25 cellular contexts compared by ENCODE assay signal in genomic region chr10:86335831-86336230, GRCh38. TPM values are rescaled to one million over a fixed set of nuclear protein-coding genes. Genes with fewer than 3 reads are reported as not detected.
"Had no signal": no experiment of that assay in that cellular context is flagged by ENCODE, and none has a peak within 500 bp of the region (broad histone marks: within the 10 kb centered on the region; RNA-seq: fewer than 3 reads in every experiment).

No MANE protein-coding gene starts in this region.

- H3K27me3 Mint-ChIP-seq: activated naive CD4-positive, alpha-beta T cell treated with anti-CD3 and anti-CD28 coated beads, Interleukin-2, amount 50 U/mL, for 24 hours had no signal

- DNase-seq: activated CD4-positive, alpha-beta memory T cell treated with anti-CD3 and anti-CD28 coated beads, Interleukin-2, amount 10 ng/mL, durations not matched to agents 7 days and 5 days; activated CD4-positive, alpha-beta T cell treated with anti-CD3 and anti-CD28 coated beads for 36 hours; activated CD4-positive, alpha-beta T cell treated with anti-CD3 and anti-CD28 coated beads, Interleukin-2, amount 50 U/mL, for 1 hour; activated naive CD4-positive, alpha-beta T cell; activated T-cell treated with anti-CD3 and anti-CD28 coated beads for 4 hours; activated T-cell treated with anti-CD3 and anti-CD28 coated beads, Interleukin-2, amount 50 U/mL, for 48 hours; central memory CD4-positive, alpha-beta T cell; IMR-90; Kasumi-1; KBM-7; NCI-H1048; NCI-H1694; NCI-H2029; NCI-H2107; NCI-H2171 treated with DMSO at 0.1 percent for 48 hours; NCI-H226; NCI-H526; PC-9; T-helper 1 cell; WERI-Rb-1 had no signal

- ATAC-seq: activated CD4-positive, alpha-beta T cell treated with anti-CD3 and anti-CD28 coated beads for 36 hours had no signal

- H3K4me1 Mint-ChIP-seq: activated CD4-positive, alpha-beta memory T cell treated with anti-CD3 and anti-CD28 coated beads, Interleukin-2, amount 10 ng/mL, durations not matched to agents 7 days and 5 days; activated CD4-positive, alpha-beta T cell treated with anti-CD3 and anti-CD28 coated beads for 36 hours; activated naive CD4-positive, alpha-beta T cell treated with anti-CD3 and anti-CD28 coated beads, Interleukin-2, amount 50 U/mL, for 24 hours had no signal

- H3K27ac Mint-ChIP-seq: activated CD4-positive, alpha-beta memory T cell treated with anti-CD3 and anti-CD28 coated beads, Interleukin-2, amount 10 ng/mL, durations not matched to agents 7 days and 5 days; activated CD4-positive, alpha-beta T cell treated with anti-CD3 and anti-CD28 coated beads for 36 hours; activated naive CD4-positive, alpha-beta T cell treated with anti-CD3 and anti-CD28 coated beads, Interleukin-2, amount 50 U/mL, for 24 hours; activated T-helper 2 cell treated with anti-CD3 and anti-CD28 coated beads, Interferon-gamma antibody, Interleukin-2, Interleukin-4, amounts not matched to agents 10 μg/mL and 5 μg/mL and 100 μg/mL, durations not matched to agents 14 hours and 24 hours and 36 hours had no signal

- H3K4me3 Mint-ChIP-seq: activated CD4-positive, alpha-beta memory T cell treated with anti-CD3 and anti-CD28 coated beads, Interleukin-2, amount 10 ng/mL, durations not matched to agents 7 days and 5 days; activated CD4-positive, alpha-beta T cell treated with anti-CD3 and anti-CD28 coated beads for 36 hours; activated naive CD4-positive, alpha-beta T cell treated with anti-CD3 and anti-CD28 coated beads, Interleukin-2, amount 50 U/mL, for 24 hours had no signal

- H3K36me3 Mint-ChIP-seq: activated naive CD4-positive, alpha-beta T cell treated with anti-CD3 and anti-CD28 coated beads, Interleukin-2, amount 50 U/mL, for 24 hours had no signal

- H3K9me3 Mint-ChIP-seq: activated CD4-positive, alpha-beta memory T cell treated with anti-CD3 and anti-CD28 coated beads, Interleukin-2, amount 10 ng/mL, durations not matched to agents 7 days and 5 days; activated naive CD4-positive, alpha-beta T cell treated with anti-CD3 and anti-CD28 coated beads, Interleukin-2, amount 50 U/mL, for 24 hours; activated T-helper 2 cell treated with anti-CD3 and anti-CD28 coated beads, Interferon-gamma antibody, Interleukin-2, Interleukin-4, amounts not matched to agents 10 μg/mL and 5 μg/mL and 100 μg/mL, durations not matched to agents 14 hours and 24 hours and 36 hours had no signal

RNA-seq across cellular contexts. Expression of gene GRID1, which starts 30.8 kb away (rescaled TPM):
- total RNA-seq: activated CD4-positive, alpha-beta memory T cell treated with anti-CD3 and anti-CD28 coated beads, Interleukin-2, amount 10 ng/mL, durations not matched to agents 7 days and 5 days; activated CD4-positive, alpha-beta T cell treated with anti-CD3 and anti-CD28 coated beads for 36 hours; activated CD8-positive, alpha-beta memory T cell treated with anti-CD3 and anti-CD28 coated beads for 36 hours; activated T-helper 2 cell treated with anti-CD3 and anti-CD28 coated beads, Interferon-gamma antibody, Interleukin-2, Interleukin-4, amounts not matched to agents 10 μg/mL and 5 μg/mL and 100 μg/mL, durations not matched to agents 14 hours and 24 hours and 36 hours; IMR-90; PC-9; T-helper 2 cell treated with Interferon-gamma antibody and Interleukin-4, amounts not matched to agents 100 ng/mL and 5 ng/mL, for 36 hours had no signal
- polyA plus RNA-seq: aorta, IMR-90 had no signal
